9 cellular contexts compared by ENCODE assay signal in genomic region chr4:2786152-2786671, GRCh38. TPM values are rescaled to one million over a fixed set of nuclear protein-coding genes. Genes with fewer than 3 reads are reported as not detected.
DNase-seq lines count a peak whose midpoint lies in the region; ATAC-seq, FAIRE-seq and TF ChIP-seq lines count a peak whose summit lies in the region.
"Had no signal": no experiment of that assay in that cellular context is flagged by ENCODE, and none has a peak within 500 bp of the region (broad histone marks: within the 10 kb centered on the region; RNA-seq: fewer than 3 reads in every experiment).

No MANE protein-coding gene starts in this region.

- no peaks in the 10 kb centered on the region for H4K20me1 ChIP-seq in GM12878 (ENCODE audit: control insufficient read depth, insufficient read depth)

- TF ChIP-seq POLR2A in GM12878 (IDR thresholded peaks at IDR 0.05; ENCODE audit: low read depth, low read length), result peak; percentile 42

- CTCF ChIA-PET in GM12878 (lab: Yijun Ruan, JAX), result interaction anchor here (1.0 to 1.9 kb wide), 12 partner anchors 10 to 168 kb away, joined by 3 to 9 read pairs (median 4); no protein-coding TSS in a partner anchor

- no peak for TF ChIP-seq EP300 in GM12878 (IDR thresholded peaks at IDR 0.05; ENCODE audit: borderline replicate concordance in 1 of 2, control insufficient read depth in 1 of 2, low read depth in 2 of 2, low read length in 2 of 2)

- in situ Hi-C loops in GM12878 (cut with MboI) (no loop called here), KBM-7 (cut with MboI; ENCODE audit: low pct_unique_long_range_greater_than_20kb, low sequenced_read_pairs) (no loop called here)

- peak overlapping the region; percentile 79 for H3K27ac ChIP-seq in GM12878 (ENCODE audit: control insufficient read depth, insufficient read depth)

- ATAC-seq in activated CD4-positive, CD25-positive, alpha-beta regulatory T cell treated with anti-CD3 and anti-CD28 coated beads, Interleukin-2, amount 50 U/mL, for 24 hours, result peak; percentile 84 to 86
- ATAC-seq in GM12878, result peak; percentile 71
- ATAC-seq in GM21737 (IDR thresholded peaks at IDR 0.05; ENCODE audit: unreplicated experiment), result no peak
- no peak for ATAC-seq in GM21786 (IDR thresholded peaks at IDR 0.05; ENCODE audit: unreplicated experiment)

- no peak overlapping the region; the same call in 1 of the 2 replicates for H2AFZ ChIP-seq in GM12878 (ENCODE audit: control insufficient read depth, low read depth, low read length)

- H3K79me2 ChIP-seq in GM12878 (ENCODE audit: control insufficient read depth, insufficient read depth, low read length), result no peaks in the 10 kb centered on the region

- TF ChIP-seq CTCF in GM10266 (IDR thresholded peaks at IDR 0.05; ENCODE audit: control insufficient read depth, insufficient read depth, low read depth, missing control alignments) (no peak), GM12878 (IDR thresholded peaks at IDR 0.05 in 2 of 3, conservative IDR thresholded peaks at IDR 0.05 in 1 of 3; ENCODE audit: control insufficient read depth in 2 of 3, extremely low read depth in 1 of 3, insufficient read depth in 1 of 3, low read depth in 3 of 3, low read length in 3 of 3) (no peak)

- FAIRE-seq in GM12878 (lab: Jason Lieb, UNC), result no peak
- FAIRE-seq: bronchial epithelial cell had no signal

- H3K9ac ChIP-seq in GM12878 (ENCODE audit: control insufficient read depth, insufficient read depth, low read length), result peak overlapping the region; percentile 36

- DNase-seq in GM10266 (ENCODE audit: extremely low spot score) (peak; percentile 60), GM12878 (ENCODE audit: low read depth, low spot score) (peak; percentile 38), KBM-7 (no peak), DMS153 treated with DMSO at 0.1 percent for 48 hours (lab: John Stamatoyannopoulos, UW; ENCODE audit: unreplicated experiment) (no peak)
- DNase-seq in stimulated activated CD4-positive, alpha-beta T cell treated with anti-CD3 and anti-CD28 coated beads, Interleukin-4, amount 100 ng/mL, for 4 hours, result peak; percentile 69 to 92

- BruUV-seq in GM12878 (replicated peaks; lab: Mats Ljungman, UMichigan), result TSS peak; percentile 81

- peak overlapping the region; percentile 71 for H3K4me2 ChIP-seq in GM12878 (ENCODE audit: control insufficient read depth, insufficient read depth)

- TF ChIP-seq RAD21 in GM12878 (IDR thresholded peaks at IDR 0.05; ENCODE audit: insufficient read depth, low read depth, low read length), result 0 out of 2 replicates have a peak, but pooled peaks have one; percentile 12

- intact Hi-C loops in GM12878 (cut with micrococcal nuclease; ENCODE audit: unreplicated experiment), result loop anchor here (2.0 kb wide), 1 partner anchor 15 kb away; no protein-coding TSS in a partner anchor

- peaks cover 40% of the 10 kb centered on the region for H3K4me1 ChIP-seq in GM12878 (ENCODE audit: control insufficient read depth, insufficient read depth, low read length)

- WGBS in GM12878 (ENCODE audit: insufficient coverage, insufficient replicate concordance, low lambda C conversion rate, missing lambda C conversion rate), result 24% methylated on average over 7 of the region's 7 CpGs

- RAD21 ChIA-PET in GM12878 (lab: Charles Lee; ENCODE audit: unreplicated experiment), result interaction anchor here (0.5 to 3.4 kb wide), 19 partner anchors 9 to 250 kb away, joined by 3 to 43 read pairs (median 5); partner anchors contain the start of genes FAM193A and TNIP2

- H3K9me3 ChIP-seq in GM12878 (replicated peaks; ENCODE audit: control insufficient read depth, insufficient read depth, low read length), result peaks cover 9% of the 10 kb centered on the region; the same call in 2 of the 3 replicates

- H3K27me3 ChIP-seq in GM12878 (replicated peaks in 1 of 2; ENCODE audit: control insufficient read depth in 2 of 2, insufficient read depth in 2 of 2, low read length in 1 of 2), result no peaks in the 10 kb centered on the region

- POLR2A ChIA-PET in GM12878 (lab: Charles Lee), result interaction anchor here (0.5 to 4.4 kb wide), 14 partner anchors 13 to 544 kb away, joined by 3 to 57 read pairs (median 5); partner anchors contain the start of genes HAUS3 and POLN

- no peaks in the 10 kb centered on the region for H3K36me3 ChIP-seq in GM12878 (ENCODE audit: control insufficient read depth in 2 of 2, insufficient read depth in 2 of 2, low read length in 1 of 2)

- SMC1A ChIA-PET in GM12878 (lab: Charles Lee; ENCODE audit: uncharacterized antibody, unreplicated experiment), result interaction anchor here (0.7 to 4.3 kb wide), 15 partner anchors 13 to 317 kb away, joined by 3 to 49 read pairs (median 5); partner anchors contain the start of gene RNF4

- no peak overlapping the region for H3K4me3 ChIP-seq in GM12878

TF ChIP-seq in GM12878, 131 proteins besides CTCF, POLR2A, EP300 and RAD21 (continues in another document):
- peak; percentile 47; the same call in 1 of the 2 replicates for TF ChIP-seq EED (IDR thresholded peaks at IDR 0.05; ENCODE audit: low read depth)
- TF ChIP-seq TCF3 (IDR thresholded peaks at IDR 0.05; ENCODE audit: borderline replicate concordance, insufficient read depth, low read depth, low read length), result 0 out of 2 replicates have a peak, but pooled peaks have one; percentile 4
- peak; percentile 93 for TF ChIP-seq RELA (IDR thresholded peaks at IDR 0.05; ENCODE audit: borderline replicate concordance, partially characterized antibody)
- TF ChIP-seq ESRRA (IDR thresholded peaks at IDR 0.05; ENCODE audit: low read length), result no peak
- TF ChIP-seq CBFB (IDR thresholded peaks at IDR 0.05; ENCODE audit: low read depth), result no peak; the same call in 1 of the 2 replicates
- TF ChIP-seq GABPA (IDR thresholded peaks at IDR 0.05; ENCODE audit: low read depth), result no peak
- peak in 1 of 2 experiments; percentile 35; a peak in 2 of 4 replicates for TF ChIP-seq BHLHE40 (IDR thresholded peaks at IDR 0.05; ENCODE audit: borderline replicate concordance in 1 of 2, low read depth in 2 of 2, low read length in 1 of 2)
- peak; percentile 87 for TF ChIP-seq CREM (IDR thresholded peaks at IDR 0.05; ENCODE audit: low read depth)
- no peak for TF ChIP-seq MEF2B (IDR thresholded peaks at IDR 0.05; ENCODE audit: partially characterized antibody, poor library complexity, severe bottlenecking)

RNA-seq across cellular contexts. Expression of gene SH3BP2, which starts 6.7 kb away (rescaled TPM):
- total RNA-seq in GM12878 (2013; cell fraction: nucleolus; rRNA removed), result 275 and 349 TPM in 2 replicates
- total RNA-seq in GM12878 (2014; rRNA removed) (35.5 and 40.9 TPM in 2 replicates), GM12878 (2014; rRNA removed; fragmentation: Illumina TruSeq; extraction: Trizol) (17.5 and 19.0 TPM in 2 replicates), GM12878 (2021) (51.1 and 61.8 TPM in 2 replicates)
- polyA plus RNA-seq in GM12878 (2011; ENCODE audit: low read depth), result 9.0 TPM
- polyA plus RNA-seq in GM12878 (2011; rRNA removed) (18.0 and 37.1 TPM in 2 replicates), GM12878 (2014; fragmentation: Illumina TruSeq; extraction: Trizol) (7.8 and 18.3 TPM in 2 replicates), GM12878 (2014; fragmentation: Nextera tagmentation; extraction: Ambion mirVana) (1 to 10 TPM; 1.1 TPM), GM12878 (2014; rRNA removed) (54.7 and 57.8 TPM in 2 replicates), GM12878 (2016; fragmentation: Nextera tagmentation; extraction: Ambion mirVana) (10 to 100 TPM; 23.0 to 24.8 TPM)
- 35.7 and 42.6 TPM in 2 replicates for polyA plus RNA-seq in GM12878 (2011; cell fraction: cytosol; rRNA removed)
- polyA plus RNA-seq in GM12878 (2011; cell fraction: nucleus; rRNA removed), result 270 and 290 TPM in 2 replicates
- polyA plus RNA-seq in GM12878 (2012), result 30.0 and 35.3 TPM in 2 replicates
- 72.7 and 138 TPM in 2 replicates for polyA minus RNA-seq in GM12878 (2011; rRNA and poly(A)+ RNA removed)
- polyA minus RNA-seq in GM12878 (2011; cell fraction: cytosol; rRNA and poly(A)+ RNA removed), result 8.9 and 18.7 TPM in 2 replicates
- polyA minus RNA-seq in GM12878 (2011; cell fraction: nucleus; rRNA and poly(A)+ RNA removed), result 47.3 and 86.5 TPM in 2 replicates

RNA-seq across cellular contexts. Expression of gene TNIP2, which starts 30.1 kb away (rescaled TPM):
- total RNA-seq in GM12878 (2013; cell fraction: nucleolus; rRNA removed), result 48.2 and 58.3 TPM in 2 replicates
- total RNA-seq in GM12878 (2014; rRNA removed) (55.0 and 59.8 TPM in 2 replicates), GM12878 (2014; rRNA removed; fragmentation: Illumina TruSeq; extraction: Trizol) (29.1 and 29.8 TPM in 2 replicates), GM12878 (2021) (62.9 and 64.8 TPM in 2 replicates)
- 29.9 TPM for polyA plus RNA-seq in GM12878 (2011; ENCODE audit: low read depth)
- polyA plus RNA-seq in GM12878 (2011; rRNA removed) (27.9 and 42.0 TPM in 2 replicates), GM12878 (2014; fragmentation: Illumina TruSeq; extraction: Trizol) (7.1 and 21.4 TPM in 2 replicates), GM12878 (2014; fragmentation: Nextera tagmentation; extraction: Ambion mirVana) (1 to 10 TPM; 1.4 to 3.4 TPM), GM12878 (2014; rRNA removed) (64.9 and 68.5 TPM in 2 replicates), GM12878 (2016; fragmentation: Nextera tagmentation; extraction: Ambion mirVana) (10 to 100 TPM; 49.1 to 59.0 TPM)
- polyA plus RNA-seq in GM12878 (2011; cell fraction: cytosol; rRNA removed), result 41.0 and 63.7 TPM in 2 replicates
- 126 and 142 TPM in 2 replicates for polyA plus RNA-seq in GM12878 (2011; cell fraction: nucleus; rRNA removed)
- polyA plus RNA-seq in GM12878 (2012), result 48.8 and 57.0 TPM in 2 replicates
- polyA minus RNA-seq in GM12878 (2011; rRNA and poly(A)+ RNA removed), result 19.1 and 31.1 TPM in 2 replicates
- 13.6 and 13.8 TPM in 2 replicates for polyA minus RNA-seq in GM12878 (2011; cell fraction: cytosol; rRNA and poly(A)+ RNA removed)
- polyA minus RNA-seq in GM12878 (2011; cell fraction: nucleus; rRNA and poly(A)+ RNA removed), result 17.2 and 30.8 TPM in 2 replicates

RNA-seq across cellular contexts. Expression of gene ADD1, which starts 57.4 kb away (rescaled TPM):
- total RNA-seq in GM12878 (2013; cell fraction: nucleolus; rRNA removed), result 321 and 355 TPM in 2 replicates
- total RNA-seq in GM12878 (2014; rRNA removed), result 128 and 136 TPM in 2 replicates
- 65.6 and 70.1 TPM in 2 replicates for total RNA-seq in GM12878 (2014; rRNA removed; fragmentation: Illumina TruSeq; extraction: Trizol)
- total RNA-seq in GM12878 (2021), result 182 and 183 TPM in 2 replicates
- polyA plus RNA-seq in GM12878 (2011; ENCODE audit: low read depth), result 61.6 TPM
- 75.4 and 93.5 TPM in 2 replicates for polyA plus RNA-seq in GM12878 (2011; rRNA removed)
- polyA plus RNA-seq in GM12878 (2011; cell fraction: cytosol; rRNA removed), result 103 and 152 TPM in 2 replicates
- 199 and 226 TPM in 2 replicates for polyA plus RNA-seq in GM12878 (2011; cell fraction: nucleus; rRNA removed)
- polyA plus RNA-seq in GM12878 (2012), result 119 and 148 TPM in 2 replicates
- 97.2 and 107 TPM in 2 replicates for polyA plus RNA-seq in GM12878 (2014; fragmentation: Illumina TruSeq; extraction: Trizol)
- polyA plus RNA-seq in GM12878 (2014; fragmentation: Nextera tagmentation; extraction: Ambion mirVana), result 10 to 100 TPM; 21.6 to 50.2 TPM
- polyA plus RNA-seq in GM12878 (2014; rRNA removed), result 113 and 126 TPM in 2 replicates
- polyA plus RNA-seq in GM12878 (2016; fragmentation: Nextera tagmentation; extraction: Ambion mirVana), result 100 to 1,000 TPM; 113 to 116 TPM
- 79.6 and 95.6 TPM in 2 replicates for polyA minus RNA-seq in GM12878 (2011; rRNA and poly(A)+ RNA removed)
- polyA minus RNA-seq in GM12878 (2011; cell fraction: cytosol; rRNA and poly(A)+ RNA removed), result 36.4 and 43.2 TPM in 2 replicates
- polyA minus RNA-seq in GM12878 (2011; cell fraction: nucleus; rRNA and poly(A)+ RNA removed), result 57.1 and 78.0 TPM in 2 replicates

Comparison
In these comparisons a context has a peak if more than half of its experiments do, and no peak if none do; other contexts are left out.
1. DNase-seq: peak in GM10266 (single experiment), GM12878 (single experiment) and stimulated activated CD4-positive, alpha-beta T cell treated with anti-CD3 and anti-CD28 coated beads, Interleukin-4, amount 100 ng/mL, for 4 hours (2 of 2); none in KBM-7 (single experiment) and DMS153 treated with DMSO at 0.1 percent for 48 hours (single experiment).
2. ATAC-seq: peak in activated CD4-positive, CD25-positive, alpha-beta regulatory T cell treated with anti-CD3 and anti-CD28 coated beads, Interleukin-2, amount 50 U/mL, for 24 hours (2 of 2) and GM12878 (single experiment); none in GM21737 (single experiment) and GM21786 (single experiment).